8 cellular contexts compared by ENCODE assay signal in genomic region chr7:97835296-97836138, GRCh38. TPM values are rescaled to one million over a fixed set of nuclear protein-coding genes. Genes with fewer than 3 reads are reported as not detected.
DNase-seq lines count a peak whose midpoint lies in the region; ATAC-seq and TF ChIP-seq lines count a peak whose summit lies in the region.

No MANE protein-coding gene starts in this region.

- H3K4me3 ChIP-seq in AG04450 (ENCODE audit: low read depth, low read length) (no peak overlapping the region), colonic mucosa (no peak overlapping the region), liver (ENCODE audit: low read depth in 1 of 3, low read length in 3 of 3) (no peak overlapping the region)

- H3K9me3 ChIP-seq in AG04450 (ENCODE audit: control insufficient read depth, insufficient read depth, low read length), result no peaks in the 10 kb centered on the region
- H3K9me3 ChIP-seq in colonic mucosa, result no peaks in the 10 kb centered on the region
- no peaks in the 10 kb centered on the region for H3K9me3 ChIP-seq in liver (ENCODE audit: control insufficient read depth in 4 of 4, low read length in 3 of 4)

- POLR2A ChIA-PET in AG04450 (lab: Yijun Ruan, JAX), result no interaction called here

- intact Hi-C loops in colonic mucosa (cut with DNase I), result loop anchor here (5.0 kb wide), 2 partner anchors 338 to 688 kb away; no protein-coding TSS in a partner anchor

- CTCF ChIA-PET in AG04450 (lab: Charles Lee), result interaction anchor here (0.6 to 4.7 kb wide), 25 partner anchors 10 to 1919 kb away, joined by 3 to 50 read pairs (median 4); partner anchors contain the start of gene SDHAF3

- DNase-seq in AG04450 (ENCODE audit: low read depth, low spot score) (peak; percentile 29), NCI-H2227 (lab: John Stamatoyannopoulos, UW; ENCODE audit: unreplicated experiment) (peak; percentile 82), colonic mucosa (peak; percentile 70)
- DNase-seq in activated CD4-positive, alpha-beta T cell treated with anti-CD3 and anti-CD28 coated beads for 24 hours (ENCODE audit: low read depth in 2 of 2), result peak; percentile 38 to 55
- peak; percentile 7 for DNase-seq in stimulated activated CD8-positive, alpha-beta memory T cell treated with anti-CD3 and anti-CD28 coated beads, Interleukin-12 subunit alpha, Interleukin-12 subunit beta, amount 100 ng/mL, for 24 hours (ENCODE audit: extremely low read depth)

- H3K36me3 ChIP-seq in colonic mucosa, result no peaks in the 10 kb centered on the region
- no peaks in the 10 kb centered on the region for H3K36me3 ChIP-seq in liver (ENCODE audit: control insufficient read depth in 4 of 4, insufficient read depth in 3 of 4, low read depth in 1 of 4, low read length in 3 of 4)

- peaks cover 4% of the 10 kb centered on the region for H3K27me3 ChIP-seq in AG04450 (ENCODE audit: control insufficient read depth, insufficient read depth, low read length)
- no peaks in the 10 kb centered on the region for H3K27me3 ChIP-seq in colonic mucosa
- H3K27me3 ChIP-seq in liver (ENCODE audit: control insufficient read depth in 4 of 4, insufficient read depth in 4 of 4, low read length in 3 of 4), result peaks cover 0 to 5% (median 3%) of the 10 kb centered on the region in 4 donors

- 31% methylated on average over 12 of the region's 12 CpGs for WGBS in liver

- peak; percentile 91 for ATAC-seq in GM18519 (IDR thresholded peaks at IDR 0.05; ENCODE audit: low FRiP score, unreplicated experiment)
- peak; percentile 74 for ATAC-seq in HG03095 (IDR thresholded peaks at IDR 0.05; ENCODE audit: unreplicated experiment)

- H3K4me1 ChIP-seq in colonic mucosa (no peaks in the 10 kb centered on the region), liver (ENCODE audit: control insufficient read depth in 4 of 4, insufficient read depth in 4 of 4, low read length in 3 of 4) (no peaks in the 10 kb centered on the region)

- H3K27ac ChIP-seq in AG04450 (ENCODE audit: low read depth, low read length) (no peak overlapping the region), colonic mucosa (no peak overlapping the region), liver (ENCODE audit: low read depth in 1 of 2, low read length in 2 of 2) (no peak overlapping the region)

- peak; percentile 87 to 90 for TF ChIP-seq RAD21 in liver (IDR thresholded peaks at IDR 0.05)

- TF ChIP-seq CTCF in AG04450 (IDR thresholded peaks at IDR 0.05; ENCODE audit: low read depth, low read length) (peak; percentile 70), colonic mucosa (IDR thresholded peaks at IDR 0.05) (peak; percentile 68), liver (IDR thresholded peaks at IDR 0.05; ENCODE audit: low read depth, low read length, missing input control) (peak; percentile 67)

- no peak overlapping the region for H3K9ac ChIP-seq in colonic mucosa (ENCODE audit: low read depth in 2 of 2, low read length in 2 of 2)
- H3K9ac ChIP-seq in liver (ENCODE audit: low read depth in 1 of 2, low read length in 2 of 2), result no peak overlapping the region

TF ChIP-seq in liver, 16 proteins besides CTCF, POLR2A, EP300 and RAD21:
- TF ChIP-seq RXRA (IDR thresholded peaks at IDR 0.05) (no peak), YY1 (IDR thresholded peaks at IDR 0.05) (no peak), SP1 (IDR thresholded peaks at IDR 0.05) (no peak), TAF1 (conservative IDR thresholded peaks at IDR 0.05) (no peak), JUND (IDR thresholded peaks at IDR 0.05) (no peak), EGR1 (IDR thresholded peaks at IDR 0.05; ENCODE audit: low read depth in 2 of 2) (no peak), GABPA (IDR thresholded peaks at IDR 0.05 in 1 of 2, conservative IDR thresholded peaks at IDR 0.05 in 1 of 2) (no peak), HNF4A (conservative IDR thresholded peaks at IDR 0.05) (no peak), FOXA1 (IDR thresholded peaks at IDR 0.05) (no peak), FOXA2 (IDR thresholded peaks at IDR 0.05) (no peak), REST (IDR thresholded peaks at IDR 0.05) (no peak), NR2F2 (IDR thresholded peaks at IDR 0.05) (no peak), MAX (IDR thresholded peaks at IDR 0.05) (no peak)

RNA-seq across cellular contexts. Expression of gene ASNS, which starts 36.7 kb away (rescaled TPM):
- polyA plus RNA-seq in AG04450 (2011; rRNA removed) (113 and 117 TPM in 2 replicates), liver (1 to 10 TPM; 2.2 to 7.2 TPM)
- 85.8 and 96.4 TPM in 2 replicates for polyA minus RNA-seq in AG04450 (2011; rRNA and poly(A)+ RNA removed)
- total RNA-seq in colonic mucosa (10 to 100 TPM; 16.0 to 48.3 TPM), liver (10 to 100 TPM in 1 of 2 donors, 1 to 10 TPM in 1; 1.9 to 14.8 TPM)

Comparison
In these comparisons a context has a peak if more than half of its experiments do, and no peak if none do; other contexts are left out.
1. DNase-seq: peak in every context shown above with its lines; median percentile 82 in NCI-H2227; 70 in colonic mucosa; 46 in activated CD4-positive, alpha-beta T cell treated with anti-CD3 and anti-CD28 coated beads for 24 hours; 29 in AG04450; 7 in stimulated activated CD8-positive, alpha-beta memory T cell treated with anti-CD3 and anti-CD28 coated beads, Interleukin-12 subunit alpha, Interleukin-12 subunit beta, amount 100 ng/mL, for 24 hours.